ENCODE assay signal across 2 cellular contexts in the genomic region with DNA sequence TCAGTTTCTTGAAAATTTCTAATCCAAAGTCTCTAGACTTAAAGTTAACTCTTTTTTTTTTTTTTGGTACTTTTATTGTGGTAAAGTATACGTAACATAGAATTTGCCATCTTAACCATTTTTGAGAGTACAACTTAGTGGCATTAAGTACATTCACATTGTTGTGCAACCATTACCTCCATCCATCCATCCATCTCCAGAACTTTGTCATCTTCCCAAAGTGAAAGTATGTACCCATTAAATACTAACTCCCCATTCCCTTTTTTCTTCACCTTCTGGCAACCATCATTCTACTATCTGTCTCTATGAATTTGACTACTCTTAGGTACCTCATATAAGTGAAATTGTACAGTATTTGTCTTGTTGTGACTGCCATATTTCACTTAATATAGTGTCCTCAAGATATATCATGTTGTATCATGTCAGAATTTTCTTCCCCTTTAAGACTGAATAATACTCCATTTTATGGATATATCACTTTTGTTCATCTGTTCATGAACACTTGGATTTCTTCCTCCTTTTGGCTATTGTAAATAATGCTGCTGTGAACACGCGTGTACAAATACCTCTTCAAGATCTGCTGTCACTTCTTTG.
TF ChIP-seq lines count a peak whose summit lies in the region.

No MANE protein-coding gene starts in this region.

TF ChIP-seq in HepG2, 621 proteins besides CTCF, POLR2A, EP300 and RAD21:
- TF ChIP-seq GZF1 (CRISPR knock-in tag; IDR thresholded peaks at IDR 0.05) (peak; percentile 91), CEBPB (IDR thresholded peaks at IDR 0.05; ENCODE audit: borderline replicate concordance, low read depth, low read length) (peak; percentile 12; the same call in 1 of the 2 replicates), ZNF432 (CRISPR knock-in tag; IDR thresholded peaks at IDR 0.05; ENCODE audit: borderline replicate concordance) (no peak)
TF ChIP-seq in HepG2: peak in this region for 2.

TF ChIP-seq in HEK293, 187 proteins besides CTCF, POLR2A, EP300 and RAD21:
- TF ChIP-seq MZF1 (tag by site-specific recombination; IDR thresholded peaks at IDR 0.05; ENCODE audit: borderline replicate concordance) (peak; percentile 31; the same call in 1 of the 2 replicates), PRDM1 (tag by site-specific recombination; IDR thresholded peaks at IDR 0.05) (peak; percentile 81), ZNF174 (tag by site-specific recombination; IDR thresholded peaks at IDR 0.05) (no peak)
